In genomic region chr11:46410021-46410420, GRCh38 we compare ENCODE assay signal across 1 cellular context.
TF ChIP-seq lines count a peak whose summit lies in the region.

No MANE protein-coding gene starts in this region.

TF ChIP-seq in K562, 482 proteins besides CTCF, POLR2A, EP300 and RAD21 (continued from another document):
- TF ChIP-seq ZNF407 (IDR thresholded peaks at IDR 0.05; ENCODE audit: low read depth) (no peak), SP1 (CRISPR knock-in tag; IDR thresholded peaks at IDR 0.05) (no peak), KLF10 (CRISPR knock-in tag; IDR thresholded peaks at IDR 0.05) (no peak), ZNF668 (CRISPR knock-in tag; IDR thresholded peaks at IDR 0.05) (no peak)
